Comparison of ENCODE assay signal across 30 cellular contexts in the genomic region with DNA sequence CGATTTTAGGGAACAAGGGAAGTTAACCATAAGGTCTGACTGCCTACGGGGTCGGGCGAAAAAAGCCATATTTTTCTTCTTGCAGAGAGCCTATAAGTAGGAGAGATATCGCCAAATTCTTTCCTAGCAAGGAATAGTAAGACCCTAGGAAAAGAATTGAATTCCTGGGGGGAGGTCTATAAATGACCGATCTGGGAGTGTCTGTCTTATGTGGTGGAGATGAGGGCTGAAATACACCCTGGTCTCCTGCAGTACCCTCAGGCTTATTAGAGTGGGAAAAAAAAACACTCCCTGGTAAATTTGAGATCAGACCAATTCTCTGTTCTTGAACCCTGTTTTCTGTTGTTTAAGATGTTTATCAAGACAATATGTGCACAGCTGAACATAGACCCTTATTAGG.
"Had no signal": no experiment of that assay in that cellular context is flagged by ENCODE, and none has a peak within 500 bp of the region (broad histone marks: within the 10 kb centered on the region; RNA-seq: fewer than 3 reads in every experiment).

No MANE protein-coding gene starts in this region.

- H3K4me1 Mint-ChIP-seq: activated CD4-positive, alpha-beta T cell treated with anti-CD3 and anti-CD28 coated beads, Interleukin-2, amount 10 ng/mL, durations not matched to agents 24 days and 14 days; activated naive CD4-positive, alpha-beta T cell treated with anti-CD3 and anti-CD28 coated beads, Interleukin-2, amount 50 U/mL, for 24 hours; activated naive CD8-positive, alpha-beta T cell treated with anti-CD3 and anti-CD28 coated beads, Interleukin-2, amount 10 ng/mL, durations not matched to agents 7 days and 5 days; central memory CD8-positive, alpha-beta T cell had no signal

- H3K27ac Mint-ChIP-seq: activated CD4-positive, alpha-beta T cell treated with anti-CD3 and anti-CD28 coated beads, Interleukin-2, amount 10 ng/mL, durations not matched to agents 24 days and 14 days; activated CD8-positive, alpha-beta T cell treated with anti-CD3 and anti-CD28 coated beads, Interleukin-2, amount 10 ng/mL, durations not matched to agents 7 days and 5 days; activated naive CD4-positive, alpha-beta T cell treated with anti-CD3 and anti-CD28 coated beads, Interleukin-2, amount 50 U/mL, for 24 hours; activated naive CD8-positive, alpha-beta T cell treated with anti-CD3 and anti-CD28 coated beads, Interleukin-2, amount 10 ng/mL, durations not matched to agents 7 days and 5 days; activated T-cell treated with anti-CD3 and anti-CD28 coated beads, Interleukin-2, amount 50 U/mL, for 24 hours; activated T-helper 2 cell treated with anti-CD3 and anti-CD28 coated beads, Interferon-gamma antibody, Interleukin-2, Interleukin-4, amounts not matched to agents 10 μg/mL and 5 μg/mL and 100 μg/mL, durations not matched to agents 14 hours and 24 hours and 36 hours had no signal

- H3K36me3 Mint-ChIP-seq: activated naive CD4-positive, alpha-beta T cell treated with anti-CD3 and anti-CD28 coated beads, Interleukin-2, amount 50 U/mL, for 24 hours; activated naive CD8-positive, alpha-beta T cell treated with anti-CD3 and anti-CD28 coated beads, Interleukin-2, amount 10 ng/mL, durations not matched to agents 7 days and 5 days had no signal

- H3K27ac ChIP-seq: ascending aorta, cardiac muscle cell, colonic mucosa, SJCRH30, SK-N-MC had no signal

- H3K4me1 ChIP-seq: ascending aorta, colonic mucosa, SJCRH30 had no signal

- H3K9me3 ChIP-seq: colonic mucosa, MG63, SJCRH30 had no signal

- H3K27me3 Mint-ChIP-seq: activated CD4-positive, alpha-beta T cell treated with anti-CD3 and anti-CD28 coated beads, Interleukin-2, amount 10 ng/mL, durations not matched to agents 24 days and 14 days; activated naive CD4-positive, alpha-beta T cell treated with anti-CD3 and anti-CD28 coated beads, Interleukin-2, amount 50 U/mL, for 24 hours; activated naive CD8-positive, alpha-beta T cell treated with anti-CD3 and anti-CD28 coated beads, Interleukin-2, amount 10 ng/mL, durations not matched to agents 7 days and 5 days; activated T-cell treated with anti-CD3 and anti-CD28 coated beads, Interleukin-2, amount 50 U/mL, for 24 hours; central memory CD8-positive, alpha-beta T cell had no signal

- H3K36me3 ChIP-seq: ascending aorta, cardiac muscle cell, colonic mucosa, MG63, SJCRH30 had no signal

- H3K4me3 Mint-ChIP-seq: activated CD4-positive, alpha-beta T cell treated with anti-CD3 and anti-CD28 coated beads, Interleukin-2, amount 10 ng/mL, durations not matched to agents 24 days and 14 days; activated CD8-positive, alpha-beta T cell treated with anti-CD3 and anti-CD28 coated beads, Interleukin-2, amount 10 ng/mL, durations not matched to agents 7 days and 5 days; activated naive CD4-positive, alpha-beta T cell treated with anti-CD3 and anti-CD28 coated beads, Interleukin-2, amount 50 U/mL, for 24 hours; activated naive CD8-positive, alpha-beta T cell treated with anti-CD3 and anti-CD28 coated beads, Interleukin-2, amount 10 ng/mL, durations not matched to agents 7 days and 5 days; activated T-cell treated with anti-CD3 and anti-CD28 coated beads, Interleukin-2, amount 50 U/mL, for 24 hours; central memory CD8-positive, alpha-beta T cell had no signal

- DNase-seq: activated CD4-positive, alpha-beta T cell treated with anti-CD3 and anti-CD28 coated beads, Interleukin-2, amount 10 ng/mL, durations not matched to agents 24 days and 14 days; activated CD4-positive, alpha-beta T cell treated with anti-CD3 and anti-CD28 coated beads, Interleukin-2, amount 50 U/mL, for 48 hours; activated CD8-positive, alpha-beta T cell treated with anti-CD3 and anti-CD28 coated beads, Interleukin-2, amount 10 ng/mL, durations not matched to agents 7 days and 5 days; activated gamma-delta T cell; activated naive CD4-positive, alpha-beta T cell treated with Interleukin-2 at 50 U/mL for 16 hours; activated naive CD8-positive, alpha-beta T cell treated with anti-CD3 and anti-CD28 coated beads, Interleukin-2, amount 10 ng/mL, durations not matched to agents 7 days and 5 days; activated T-cell treated with anti-CD3 and anti-CD28 coated beads, Interleukin-2, amount 50 U/mL, for 24 hours; amygdala; colonic mucosa; MG63; NCI-H1048; NCI-H1105 treated with DMSO at 0.1 percent for 48 hours; NCI-H1436; NCI-H1694; NCI-H1930; NCI-H2107; NCI-H2171; NCI-H510A; NCI-H526; NCI-H748 treated with DMSO at 0.1 percent for 48 hours; NK-92 treated with Interleukin-12 subunit alpha and Interleukin-12 subunit beta, amount 100 ng/mL, for 24 hours; SHP77; T1000 had no signal

- H3K27me3 ChIP-seq: ascending aorta, cardiac muscle cell, colonic mucosa, MG63, SJCRH30 had no signal

- H3K4me3 ChIP-seq: ascending aorta, cardiac muscle cell, colonic mucosa, MG63, SJCRH30, SK-N-MC had no signal

- H3K9me3 Mint-ChIP-seq: activated naive CD4-positive, alpha-beta T cell treated with anti-CD3 and anti-CD28 coated beads, Interleukin-2, amount 50 U/mL, for 24 hours had no signal
